ENCODE assay signal across 8 cellular contexts in genomic region chr10:125159932-125160855, GRCh38. TPM values are rescaled to one million over a fixed set of nuclear protein-coding genes. Genes with fewer than 3 reads are reported as not detected.
DNase-seq lines count a peak whose midpoint lies in the region; ATAC-seq and TF ChIP-seq lines count a peak whose summit lies in the region.

TSS of gene CTBP2 (minus strand) at chr10:125160563.

- peak within 1 kb of the TSS; percentile 27 for H3K4me3 ChIP-seq in CD8-positive, alpha-beta T cell (ENCODE audit: low read depth, low read length)
- H3K4me3 ChIP-seq in WERI-Rb-1 (ENCODE audit: low read depth, low read length) (peak within 1 kb of the TSS; percentile 78), muscle layer of colon (ENCODE audit: low read depth in 1 of 2, low read length in 2 of 2) (peak within 1 kb of the TSS; percentile 71 to 86), vagina (peak within 1 kb of the TSS; percentile 78 to 96)

- H3K4me1 ChIP-seq in CD8-positive, alpha-beta T cell (ENCODE audit: insufficient read depth, low read length), result peaks cover 3% of the 10 kb centered on the region
- H3K4me1 ChIP-seq in muscle layer of colon (ENCODE audit: insufficient read depth, low read length), result peaks cover 31% of the 10 kb centered on the region
- H3K4me1 ChIP-seq in vagina, result peaks cover 41% of the 10 kb centered on the region

- CTCF ChIA-PET in CD8-positive, alpha-beta T cell (lab: Charles Lee), result no interaction called here

- TF ChIP-seq POLR2A in vagina (IDR thresholded peaks at IDR 0.05), result no peak

- no peak for ATAC-seq in CD8-positive, alpha-beta T cell
- no peak for ATAC-seq in GM21786 (IDR thresholded peaks at IDR 0.05; ENCODE audit: unreplicated experiment)

- H3K9me3 Mint-ChIP-seq in CD8-positive, alpha-beta T cell, result no peaks in the 10 kb centered on the region

- peaks cover 18% of the 10 kb centered on the region for H3K27me3 ChIP-seq in CD8-positive, alpha-beta T cell (ENCODE audit: insufficient read depth, low read length)
- H3K27me3 ChIP-seq in WERI-Rb-1 (ENCODE audit: insufficient read depth, low read depth, severe bottlenecking) (no peaks in the 10 kb centered on the region), muscle layer of colon (ENCODE audit: control insufficient read depth in 1 of 2, insufficient read depth in 2 of 2, low read length in 2 of 2) (no peaks in the 10 kb centered on the region), vagina (no peaks in the 10 kb centered on the region)

- intact Hi-C loops in CD8-positive, alpha-beta T cell (cut with DNase I, micrococcal nuclease), result no loop called here
- intact Hi-C loops in vagina (cut with DNase I), result no loop called here

- peak within 1 kb of the TSS; percentile 61 for H3K4me3 Mint-ChIP-seq in CD8-positive, alpha-beta T cell

- H3K27ac ChIP-seq in CD8-positive, alpha-beta T cell (ENCODE audit: low read depth, low read length), result no peak within 1 kb of the TSS
- H3K27ac ChIP-seq in WERI-Rb-1 (peak within 1 kb of the TSS; percentile 93), muscle layer of colon (ENCODE audit: low read depth, low read length) (peak within 1 kb of the TSS; percentile 97), vagina (peak within 1 kb of the TSS; percentile 98)

- no peak within 1 kb of the TSS for H3K27ac Mint-ChIP-seq in CD8-positive, alpha-beta T cell

- DNase-seq in CD8-positive, alpha-beta T cell, result no peak
- DNase-seq in HUDEP-2 (lab: John Stamatoyannopoulos, UW; ENCODE audit: unreplicated experiment in 76 of 76) (peak in 55 of 76 experiments; percentile 10 to 76 (median 48)), WERI-Rb-1 (peak; percentile 72), fibroblast of gingiva (ENCODE audit: low read depth) (peak; percentile 67), vagina (ENCODE audit: extremely low spot score in 2 of 2) (no peak), NCI-H128 (lab: John Stamatoyannopoulos, UW; ENCODE audit: unreplicated experiment) (no peak)

- no peaks in the 10 kb centered on the region for H3K36me3 ChIP-seq in CD8-positive, alpha-beta T cell (ENCODE audit: insufficient read depth, low read length)
- H3K36me3 ChIP-seq in WERI-Rb-1 (peaks cover 9% of the 10 kb centered on the region), muscle layer of colon (ENCODE audit: insufficient read depth, low read length) (no peaks in the 10 kb centered on the region), vagina (no peaks in the 10 kb centered on the region)

- no peaks in the 10 kb centered on the region for H3K36me3 Mint-ChIP-seq in CD8-positive, alpha-beta T cell

- no peak for TF ChIP-seq CTCF in CD8-positive, alpha-beta T cell (IDR thresholded peaks at IDR 0.05)
- TF ChIP-seq CTCF in WERI-Rb-1 (IDR thresholded peaks at IDR 0.05; ENCODE audit: low read depth, low read length) (no peak), vagina (IDR thresholded peaks at IDR 0.05) (no peak)

- POLR2A ChIA-PET in CD8-positive, alpha-beta T cell (lab: Charles Lee), result no interaction called here

- no peaks in the 10 kb centered on the region for H3K9me3 ChIP-seq in CD8-positive, alpha-beta T cell (ENCODE audit: low read length)
- H3K9me3 ChIP-seq in WERI-Rb-1 (ENCODE audit: severe bottlenecking) (no peaks in the 10 kb centered on the region), muscle layer of colon (ENCODE audit: low read length) (no peaks in the 10 kb centered on the region), vagina (no peaks in the 10 kb centered on the region)

- peak within 1 kb of the TSS; percentile 27 for H3K9ac ChIP-seq in muscle layer of colon (ENCODE audit: low read length)

- peaks cover 42% of the 10 kb centered on the region for H3K27me3 Mint-ChIP-seq in CD8-positive, alpha-beta T cell (ENCODE audit: low read depth)

- peaks cover 4% of the 10 kb centered on the region for H3K4me1 Mint-ChIP-seq in CD8-positive, alpha-beta T cell (ENCODE audit: low read depth)

RNA-seq across cellular contexts. Expression of gene CTBP2, which starts in this region (rescaled TPM):
- total RNA-seq in CD8-positive, alpha-beta T cell, result under 1 TPM; 0.38 to 0.78 TPM
- total RNA-seq in vagina, result 74.4 TPM

Comparison
In these comparisons a context has a peak if more than half of its experiments do, and no peak if none do; other contexts are left out.
1. RNA of gene CTBP2 (total RNA-seq): 74.4 TPM in vagina (single experiment); 0.38 to 0.78 TPM in CD8-positive, alpha-beta T cell; every median in the first group is over 10 times any median in the second.
2. DNase-seq: peak in HUDEP-2 (55 of 76), WERI-Rb-1 (single experiment) and fibroblast of gingiva (single experiment); none in CD8-positive, alpha-beta T cell (0 of 7), vagina (0 of 2) and NCI-H128 (single experiment).
3. H3K4me3 ChIP-seq: peak in every context shown above with its lines; median percentile 87 in vagina; 78 in muscle layer of colon; 78 in WERI-Rb-1; 27 in CD8-positive, alpha-beta T cell.